13 cellular contexts compared by ENCODE assay signal in the genomic region with DNA sequence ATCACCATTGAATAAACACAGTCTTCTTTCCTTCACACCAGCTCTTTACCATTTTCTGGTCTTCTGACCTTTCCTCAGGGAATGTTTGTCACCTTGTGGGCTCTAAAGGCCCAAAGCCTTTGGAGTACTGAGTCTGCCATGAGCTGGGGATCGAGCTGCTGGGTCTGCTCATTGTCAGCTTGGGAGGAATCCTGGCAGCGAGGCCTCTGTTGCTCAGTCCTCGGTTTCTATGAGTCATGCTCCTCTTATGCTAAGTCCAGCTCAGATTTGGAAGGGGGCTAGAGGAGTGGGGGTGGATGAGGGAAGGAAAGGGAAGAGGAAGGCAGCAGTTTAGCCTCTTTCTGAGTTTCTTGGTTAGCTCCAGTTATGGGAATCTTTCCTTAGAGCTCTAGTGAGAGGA. TPM values are rescaled to one million over a fixed set of nuclear protein-coding genes. Genes with fewer than 3 reads are reported as not detected.
DNase-seq lines count a peak whose midpoint lies in the region; ATAC-seq and TF ChIP-seq lines count a peak whose summit lies in the region.
"Had no signal": no experiment of that assay in that cellular context is flagged by ENCODE, and none has a peak within 500 bp of the region (broad histone marks: within the 10 kb centered on the region; RNA-seq: fewer than 3 reads in every experiment).

No MANE protein-coding gene starts in this region.

- DNase-seq in HT1080 (ENCODE audit: low read depth) = peak; percentile 77
- peak in 13 of 61 donors; percentile 0 to 37 (median 5) for DNase-seq in caudate nucleus (lab: John Stamatoyannopoulos, UW)
- DNase-seq in iPS-NIHi7 (ENCODE audit: extremely low spot score) = peak; percentile 55
- peak; percentile 15 for DNase-seq in transverse colon
- no peak for DNase-seq in NCI-H2227 (lab: John Stamatoyannopoulos, UW; ENCODE audit: unreplicated experiment)
- DNase-seq in CD8-positive, alpha-beta memory T cell = no peak
- DNase-seq in NCI-H524 (lab: John Stamatoyannopoulos, UW) = no peak
- DNase-seq: activated CD4-positive, alpha-beta T cell treated with anti-CD3 and anti-CD28 coated beads, Interleukin-2, amount 50 U/mL, for 48 hours; NCI-H524 treated with DMSO at 0.1 percent for 48 hours had no signal

- intact Hi-C loops in transverse colon (cut with DNase I; ENCODE audit: low total_unique reads) = no loop called here

- H3K36me3 Mint-ChIP-seq in CD8-positive, alpha-beta memory T cell = no peaks in the 10 kb centered on the region
- H3K36me3 Mint-ChIP-seq: activated naive CD8-positive, alpha-beta T cell had no signal

- no peak overlapping the region for H3K27ac Mint-ChIP-seq in CD8-positive, alpha-beta memory T cell
- H3K27ac Mint-ChIP-seq: activated naive CD8-positive, alpha-beta T cell had no signal

- H3K4me3 ChIP-seq in transverse colon = no peak overlapping the region
- no peak overlapping the region for H3K4me3 ChIP-seq in CD8-positive, alpha-beta memory T cell (ENCODE audit: low read length)

- no peaks in the 10 kb centered on the region for H3K9me3 Mint-ChIP-seq in CD8-positive, alpha-beta memory T cell

- no peaks in the 10 kb centered on the region for H3K9me3 ChIP-seq in transverse colon
- H3K9me3 ChIP-seq in CD8-positive, alpha-beta memory T cell (ENCODE audit: low read length) = no peaks in the 10 kb centered on the region

- ATAC-seq in HG03045 (IDR thresholded peaks at IDR 0.05; ENCODE audit: unreplicated experiment) = no peak
- ATAC-seq: left lobe of liver had no signal

- H3K27me3 ChIP-seq in transverse colon = no peaks in the 10 kb centered on the region
- H3K27me3 ChIP-seq in CD8-positive, alpha-beta memory T cell (ENCODE audit: insufficient read depth, low read length, poor library complexity, severe bottlenecking) = no peaks in the 10 kb centered on the region

- H3K4me3 Mint-ChIP-seq in CD8-positive, alpha-beta memory T cell = no peak overlapping the region
- H3K4me3 Mint-ChIP-seq: activated naive CD8-positive, alpha-beta T cell had no signal

- CTCF ChIA-PET in CD8-positive, alpha-beta memory T cell (lab: Charles Lee) = no interaction called here

- TF ChIP-seq CTCF in transverse colon (IDR thresholded peaks at IDR 0.05) = no peak

- no peaks in the 10 kb centered on the region for H3K36me3 ChIP-seq in transverse colon
- H3K36me3 ChIP-seq in CD8-positive, alpha-beta memory T cell (ENCODE audit: insufficient read depth, low read length) = no peaks in the 10 kb centered on the region

- POLR2A ChIA-PET in CD8-positive, alpha-beta memory T cell (lab: Charles Lee) = no interaction called here

- peak overlapping the region; percentile 16 for H3K27ac ChIP-seq in caudate nucleus (ENCODE audit: low read depth, low read length)
- H3K27ac ChIP-seq in transverse colon = peak overlapping the region; percentile 29 to 74 (median 47)
- no peak overlapping the region for H3K27ac ChIP-seq in CD8-positive, alpha-beta memory T cell (ENCODE audit: low read depth, low read length)
- H3K27ac ChIP-seq: KMS-11 had no signal

- no peaks in the 10 kb centered on the region for H3K4me1 ChIP-seq in transverse colon
- H3K4me1 ChIP-seq in CD8-positive, alpha-beta memory T cell (ENCODE audit: insufficient read depth, low read length) = no peaks in the 10 kb centered on the region

- H3K27me3 Mint-ChIP-seq in CD8-positive, alpha-beta memory T cell = peaks cover 4 to 9% of the 10 kb centered on the region in 2 donors

- WGBS in transverse colon (ENCODE audit: low coverage in 1 of 2), 2 donors = 8 to 39% methylated on average over 2 to 3 of the region's 3 CpGs

- no peak for TF ChIP-seq POLR2A in transverse colon (IDR thresholded peaks at IDR 0.05)

- in situ Hi-C loops in transverse colon (cut with MboI; ENCODE audit: low pct_ligation_motif_present in 1 of 4, low pct_unique_long_range_greater_than_20kb in 1 of 4, low sequenced_read_pairs in 3 of 4) = no loop called here

- no peak for TF ChIP-seq EP300 in transverse colon (IDR thresholded peaks at IDR 0.05; ENCODE audit: low read depth)

- no peaks in the 10 kb centered on the region for H3K4me1 Mint-ChIP-seq in CD8-positive, alpha-beta memory T cell

RNA-seq across cellular contexts. Expression of a gene that starts 31.1 kb away (rescaled TPM):
- 1.3 and 1.7 TPM in 2 replicates for total RNA-seq in HT1080 (2014; rRNA removed; shearing (Covaris generic))
- 0.03 TPM in 2 replicates for polyA plus RNA-seq in HT1080 (2015; cell fraction: cytosol; rRNA removed)
- polyA plus RNA-seq in HT1080 (2015; cell fraction: nucleus; rRNA removed) = 0.04 TPM in 1 of 2 replicates, not detected in the other
- total RNA-seq in transverse colon = 1 to 10 TPM; 1.6 to 6.0 (median 3.6) TPM
- total RNA-seq in CD8-positive, alpha-beta memory T cell = 1 to 10 TPM in 1 of 2 experiments, under 1 TPM in 1; 0.51 to 1.1 TPM
- 17.8 TPM for polyA plus RNA-seq in CD8-positive, alpha-beta memory T cell

Comparison
In these comparisons a context has a peak if more than half of its experiments do, and no peak if none do; other contexts are left out.
1. DNase-seq: peak in HT1080 (single experiment), iPS-NIHi7 (single experiment) and transverse colon (single experiment); none in NCI-H2227 (single experiment), CD8-positive, alpha-beta memory T cell (0 of 5) and NCI-H524 (0 of 2).